Comparison of ENCODE assay signal across 23 cellular contexts in the genomic region with DNA sequence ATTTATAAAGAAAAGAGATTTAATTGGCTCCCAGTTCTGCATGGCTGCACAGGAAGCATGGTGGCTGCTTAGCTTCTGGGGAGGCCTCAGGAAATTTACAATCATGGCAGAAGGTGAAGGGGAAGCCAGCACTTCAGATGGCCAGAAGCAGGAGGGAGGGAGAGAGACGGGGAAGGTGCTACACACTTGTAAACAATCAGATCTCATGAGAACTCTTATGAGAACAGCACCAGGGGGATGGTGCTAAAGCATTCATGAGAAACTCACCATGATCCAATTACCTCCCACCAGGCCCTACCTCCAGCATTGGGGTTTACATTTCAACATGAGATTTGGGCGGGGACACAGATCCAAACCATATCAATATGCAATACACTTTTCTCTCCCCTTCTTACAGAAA.
DNase-seq lines count a peak whose midpoint lies in the region; ATAC-seq, FAIRE-seq and TF ChIP-seq lines count a peak whose summit lies in the region.
"Had no signal": no experiment of that assay in that cellular context is flagged by ENCODE, and none has a peak within 500 bp of the region (broad histone marks: within the 10 kb centered on the region; RNA-seq: fewer than 3 reads in every experiment).

No MANE protein-coding gene starts in this region.

- H3K27me3 ChIP-seq in WERI-Rb-1 (ENCODE audit: insufficient read depth, low read depth, severe bottlenecking) (no peaks in the 10 kb centered on the region), pancreas (no peaks in the 10 kb centered on the region)

- no peak overlapping the region for H3K27ac ChIP-seq in WERI-Rb-1
- H3K27ac ChIP-seq in pancreas, result no peak overlapping the region
- H3K27ac ChIP-seq: HL-60 had no signal

- intact Hi-C loops in pancreas (cut with DNase I), result no loop called here

- 92% methylated on average over 2 of the region's 2 CpGs for WGBS in pancreas, 2 donors

- peaks cover 15% of the 10 kb centered on the region for H3K36me3 ChIP-seq in WERI-Rb-1
- no peaks in the 10 kb centered on the region for H3K36me3 ChIP-seq in pancreas

- DNase-seq in NCI-H82 (lab: John Stamatoyannopoulos, UW), result peak; percentile 81
- DNase-seq in NCI-H82 treated with DMSO at 0.1 percent for 48 hours (lab: John Stamatoyannopoulos, UW; ENCODE audit: unreplicated experiment), result no peak
- DNase-seq in NCI-H187 treated with DMSO at 0.1 percent for 48 hours (lab: John Stamatoyannopoulos, UW), result peak; percentile 10
- DNase-seq in WERI-Rb-1, result peak; percentile 36
- DNase-seq in progenitor cell of endocrine pancreas (ENCODE audit: low spot score, unreplicated experiment), result no peak
- DNase-seq in pancreas, result no peak
- DNase-seq in stimulated activated CD4-positive, alpha-beta T cell treated with anti-CD3 and anti-CD28 coated beads, Interleukin-4, amount 100 ng/mL, for 1 hour, result no peak
- DNase-seq in GM19240 (ENCODE audit: insufficient read length, low spot score), result no peak
- DNase-seq: Calu3, GOT3, NCI-H1092, NCI-H1417 treated with DMSO at 0.1 percent for 48 hours, NCI-H1930, NCI-H526 treated with DMSO at 0.1 percent for 48 hours, SK-N-SH, SW 1271, T1000 had no signal

- H3K4me3 ChIP-seq in WERI-Rb-1 (ENCODE audit: low read depth, low read length) (no peak overlapping the region), pancreas (no peak overlapping the region)
- H3K4me3 ChIP-seq: HAP-1 had no signal

- peak overlapping the region; percentile 22 for H3K27ac Mint-ChIP-seq in progenitor cell of endocrine pancreas
- H3K27ac Mint-ChIP-seq: CD14-positive monocyte; IgD-negative memory B cell; T-helper 1 cell treated with Interleukin-12 subunit alpha and Interleukin-12 subunit beta and Interleukin-4 antibody, amounts not matched to agents 30 μg/mL and 1 μg/mL, for 36 hours had no signal

- H3K4me3 Mint-ChIP-seq in progenitor cell of endocrine pancreas (ENCODE audit: low read depth), result no peak overlapping the region
- H3K4me3 Mint-ChIP-seq: CD14-positive monocyte; IgD-negative memory B cell; T-helper 1 cell treated with Interleukin-12 subunit alpha and Interleukin-12 subunit beta and Interleukin-4 antibody, amounts not matched to agents 30 μg/mL and 1 μg/mL, for 36 hours had no signal

- H3K27me3 Mint-ChIP-seq in progenitor cell of endocrine pancreas, result no peaks in the 10 kb centered on the region
- H3K27me3 Mint-ChIP-seq: IgD-negative memory B cell had no signal

- TF ChIP-seq CTCF in WERI-Rb-1 (IDR thresholded peaks at IDR 0.05; ENCODE audit: low read depth, low read length) (no peak), progenitor cell of endocrine pancreas (IDR thresholded peaks at IDR 0.05; ENCODE audit: unreplicated experiment) (no peak), pancreas (IDR thresholded peaks at IDR 0.05) (no peak)

- ATAC-seq in pancreas, result no peak

- peaks cover 16% of the 10 kb centered on the region for H3K36me3 Mint-ChIP-seq in progenitor cell of endocrine pancreas (ENCODE audit: insufficient read depth)

- no peak for FAIRE-seq in pancreas (lab: Jason Lieb, UNC)
- FAIRE-seq: A204.1 had no signal

- H3K9me3 Mint-ChIP-seq in progenitor cell of endocrine pancreas (ENCODE audit: low read depth), result peaks cover 17% of the 10 kb centered on the region

- no peaks in the 10 kb centered on the region for H3K4me1 ChIP-seq in pancreas
- H3K4me1 ChIP-seq: HAP-1 had no signal

- H3K9me3 ChIP-seq in WERI-Rb-1 (ENCODE audit: severe bottlenecking), result peaks cover 6% of the 10 kb centered on the region
- no peaks in the 10 kb centered on the region for H3K9me3 ChIP-seq in pancreas
- H3K9me3 ChIP-seq: HAP-1 had no signal

- H3K4me1 Mint-ChIP-seq in progenitor cell of endocrine pancreas (ENCODE audit: low read depth), result no peaks in the 10 kb centered on the region
- H3K4me1 Mint-ChIP-seq: CD14-positive monocyte had no signal

Comparison
In these comparisons a context has a peak if more than half of its experiments do, and no peak if none do; other contexts are left out.
1. DNase-seq: peak in NCI-H82 (single experiment), NCI-H187 treated with DMSO at 0.1 percent for 48 hours (single experiment) and WERI-Rb-1 (single experiment); none in NCI-H82 treated with DMSO at 0.1 percent for 48 hours (single experiment), progenitor cell of endocrine pancreas (single experiment), pancreas (0 of 6), stimulated activated CD4-positive, alpha-beta T cell treated with anti-CD3 and anti-CD28 coated beads, Interleukin-4, amount 100 ng/mL, for 1 hour (single experiment) and GM19240 (single experiment).